ENCODE assay signal across 24 cellular contexts in the genomic region with DNA sequence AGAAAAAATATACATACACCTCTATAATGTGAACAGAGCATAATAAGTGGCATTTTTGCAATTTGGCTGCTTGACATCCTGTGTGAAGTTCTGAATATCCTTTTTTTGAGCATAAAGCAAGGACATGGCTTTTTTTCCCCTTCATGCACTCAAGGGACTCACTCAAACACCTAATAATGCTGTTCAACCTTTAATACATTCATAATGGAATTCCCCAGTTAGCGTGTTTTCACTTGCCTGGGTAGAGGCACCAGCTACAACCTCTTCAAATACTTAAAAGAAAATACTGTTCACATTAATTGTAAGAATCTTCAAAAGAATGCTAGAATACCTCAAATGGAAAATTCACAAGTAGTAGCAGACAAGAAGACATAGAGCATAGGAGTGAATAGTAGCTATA.
"Had no signal": no experiment of that assay in that cellular context is flagged by ENCODE, and none has a peak within 500 bp of the region (broad histone marks: within the 10 kb centered on the region; RNA-seq: fewer than 3 reads in every experiment).

No MANE protein-coding gene starts in this region.

- H3K9me3 ChIP-seq: MG63, Peyer's patch, SJCRH30 had no signal

- H3K4me3 ChIP-seq: MG63, PC-9, Peyer's patch, SJCRH30 had no signal

- H3K4me2 ChIP-seq: PC-9 had no signal

- H3K27me3 ChIP-seq: MG63, Peyer's patch, SJCRH30 had no signal

- H3K27ac ChIP-seq: PC-9, Peyer's patch, SJCRH30 had no signal

- H2AFZ ChIP-seq: PC-9 had no signal

- H3K4me1 ChIP-seq: Peyer's patch, SJCRH30 had no signal

- DNase-seq: IMR-90, Karpas-422, KG1, MG63, NCI-H1092 treated with DMSO at 0.1 percent for 48 hours, NCI-H1436, NCI-H1694, NCI-H187 treated with DMSO at 0.1 percent for 48 hours, NCI-H2029 treated with DMSO at 0.1 percent for 48 hours, NCI-H2171, NCI-H226, NCI-H446, NCI-H510A, NCI-H524 treated with DMSO at 0.1 percent for 48 hours, NCI-H69, NCI-H774, OCI-M1, PC-9, Peyer's patch, SHP77 treated with DMSO at 0.1 percent for 48 hours, SJCRH30 had no signal

- ATAC-seq: HepG2, Right ventricle myocardium inferior, SK-N-SH treated with all-trans-retinoic acid at 6 μM for 48 hours had no signal

- H3K36me3 ChIP-seq: MG63, Peyer's patch, SJCRH30 had no signal
